ENCODE assay signal across 8 cellular contexts in the genomic region with DNA sequence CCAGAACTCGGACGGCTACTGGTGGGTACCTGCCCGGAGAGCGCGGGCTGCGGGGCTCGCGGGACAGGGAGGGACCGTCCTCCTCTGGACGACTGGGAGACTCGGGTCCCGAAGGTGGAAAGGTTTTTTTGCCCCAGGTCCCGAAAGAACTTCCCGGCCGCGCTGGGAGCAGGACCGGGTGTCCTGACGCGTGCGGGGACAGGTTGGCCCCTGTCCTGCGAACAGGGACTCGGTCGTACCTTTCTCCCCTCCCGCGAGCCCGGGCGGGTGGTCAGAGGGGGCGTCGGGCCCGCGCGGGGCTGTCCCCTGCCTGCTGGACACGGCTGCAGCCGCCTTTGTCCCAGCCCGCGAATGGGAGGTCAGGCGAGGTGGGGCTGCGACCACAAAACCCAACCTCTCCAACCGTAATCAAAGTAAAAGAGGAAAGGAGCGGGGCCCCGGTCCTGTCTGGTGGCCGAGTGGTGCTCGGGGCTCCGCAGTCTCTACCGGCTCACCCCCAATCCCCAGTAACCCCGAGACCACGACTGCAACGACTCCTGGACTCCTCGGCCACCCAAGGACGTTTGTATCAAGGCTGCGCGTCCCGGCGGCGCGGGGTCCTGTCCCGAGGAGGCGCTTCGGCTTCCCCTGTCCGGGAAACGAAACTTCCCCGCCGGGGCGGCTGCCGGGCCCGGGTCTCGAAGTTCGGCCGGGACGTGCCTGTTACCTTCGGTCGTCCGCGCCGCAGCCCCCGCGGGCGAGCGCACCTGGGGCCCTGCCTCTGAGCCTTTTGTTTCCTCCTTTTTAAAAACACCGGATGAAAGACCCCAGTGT. TPM values are rescaled to one million over a fixed set of nuclear protein-coding genes. Genes with fewer than 3 reads are reported as not detected.
DNase-seq lines count a peak whose midpoint lies in the region; ATAC-seq, FAIRE-seq and TF ChIP-seq lines count a peak whose summit lies in the region.

No MANE protein-coding gene starts in this region.

- H3K4me2 ChIP-seq in astrocyte (ENCODE audit: low read length) (peak overlapping the region; percentile 91), smooth muscle cell (peak overlapping the region; percentile 85)

- peak overlapping the region; percentile 88 for H3K9ac ChIP-seq in HUES64 (ENCODE audit: low read depth, low read length)
- peak overlapping the region; percentile 93 for H3K9ac ChIP-seq in astrocyte (ENCODE audit: low read length)
- H3K9ac ChIP-seq in iPS-20b (ENCODE audit: low read depth, low read length): peak overlapping the region; percentile 76
- peak overlapping the region; percentile 89 for H3K9ac ChIP-seq in smooth muscle cell (ENCODE audit: low read depth)

- DNase-seq in CD8-positive, alpha-beta T cell: no peak
- DNase-seq in astrocyte (ENCODE audit: low read depth) (no peak), smooth muscle cell (lab: John Stamatoyannopoulos, UW; ENCODE audit: unreplicated experiment) (no peak), hippocampal formation (lab: John Stamatoyannopoulos, UW) (no peak), foreskin melanocyte (no peak)
- DNase-seq in central memory CD4-positive, alpha-beta T cell: no peak

- H3K4me1 Mint-ChIP-seq in CD8-positive, alpha-beta T cell (ENCODE audit: low read depth): peaks cover 16% of the 10 kb centered on the region
- H3K4me1 Mint-ChIP-seq in astrocyte (ENCODE audit: low read depth, unreplicated experiment): peaks cover 37% of the 10 kb centered on the region

- H3K27ac Mint-ChIP-seq in CD8-positive, alpha-beta T cell: no peak overlapping the region
- H3K27ac Mint-ChIP-seq in astrocyte (ENCODE audit: unreplicated experiment): peak overlapping the region; percentile 95

- H3K36me3 Mint-ChIP-seq in CD8-positive, alpha-beta T cell: no peaks in the 10 kb centered on the region
- peaks cover 18% of the 10 kb centered on the region for H3K36me3 Mint-ChIP-seq in astrocyte (ENCODE audit: low read depth, unreplicated experiment)

- no peaks in the 10 kb centered on the region for H3K9me3 ChIP-seq in CD8-positive, alpha-beta T cell (ENCODE audit: low read length)
- H3K9me3 ChIP-seq in HUES64 (ENCODE audit: insufficient read depth, low read depth, low read length) (no peaks in the 10 kb centered on the region), astrocyte (ENCODE audit: insufficient read depth, low read depth, low read length) (no peaks in the 10 kb centered on the region), iPS-20b (ENCODE audit: insufficient read depth, low read depth, low read length) (no peaks in the 10 kb centered on the region), smooth muscle cell (replicated peaks; ENCODE audit: low read depth) (no peaks in the 10 kb centered on the region)

- ATAC-seq in CD8-positive, alpha-beta T cell: no peak

- H4K20me1 ChIP-seq in astrocyte (ENCODE audit: insufficient read depth, low read length) (peaks cover 15% of the 10 kb centered on the region), smooth muscle cell (ENCODE audit: low read depth) (peaks cover 55% of the 10 kb centered on the region)

- intact Hi-C loops in CD8-positive, alpha-beta T cell (cut with DNase I, micrococcal nuclease): no loop called here

- peaks cover 64% of the 10 kb centered on the region for H3K27me3 Mint-ChIP-seq in CD8-positive, alpha-beta T cell (ENCODE audit: low read depth)
- H3K27me3 Mint-ChIP-seq in astrocyte (ENCODE audit: low read depth, unreplicated experiment): no peaks in the 10 kb centered on the region

- POLR2A ChIA-PET in CD8-positive, alpha-beta T cell (lab: Charles Lee): no interaction called here

- WGBS in HUES64: under 1% methylated on average over 80 of the region's 80 CpGs
- WGBS in smooth muscle cell (ENCODE audit: low lambda C conversion rate): under 1% methylated on average over 69 of the region's 80 CpGs

- peaks cover 21% of the 10 kb centered on the region for H3K27me3 ChIP-seq in CD8-positive, alpha-beta T cell (ENCODE audit: insufficient read depth, low read length)
- peaks cover 63% of the 10 kb centered on the region for H3K27me3 ChIP-seq in HUES64 (ENCODE audit: insufficient read depth, low read length)
- H3K27me3 ChIP-seq in astrocyte (ENCODE audit: insufficient read depth, low read length): peaks cover 2% of the 10 kb centered on the region
- peaks cover 69% of the 10 kb centered on the region for H3K27me3 ChIP-seq in iPS-20b (ENCODE audit: insufficient read depth, low read length)
- no peaks in the 10 kb centered on the region for H3K27me3 ChIP-seq in smooth muscle cell (ENCODE audit: low read depth)

- FAIRE-seq in astrocyte (lab: Jason Lieb, UNC): no peak

- peaks cover 13% of the 10 kb centered on the region for H3K4me1 ChIP-seq in CD8-positive, alpha-beta T cell (ENCODE audit: insufficient read depth, low read length)
- peaks cover 37% of the 10 kb centered on the region for H3K4me1 ChIP-seq in HUES64 (ENCODE audit: insufficient read depth, low read length)
- peaks cover 13% of the 10 kb centered on the region for H3K4me1 ChIP-seq in astrocyte (ENCODE audit: insufficient read depth, low read length)
- H3K4me1 ChIP-seq in iPS-20b (ENCODE audit: insufficient read depth, low read length): peaks cover 19% of the 10 kb centered on the region
- peaks cover 40% of the 10 kb centered on the region for H3K4me1 ChIP-seq in smooth muscle cell (ENCODE audit: low read depth)

- H3K36me3 ChIP-seq in CD8-positive, alpha-beta T cell (ENCODE audit: insufficient read depth, low read length): no peaks in the 10 kb centered on the region
- no peaks in the 10 kb centered on the region for H3K36me3 ChIP-seq in HUES64 (ENCODE audit: insufficient read depth, low read length)
- no peaks in the 10 kb centered on the region for H3K36me3 ChIP-seq in astrocyte (ENCODE audit: insufficient read depth, low read length)
- no peaks in the 10 kb centered on the region for H3K36me3 ChIP-seq in iPS-20b (ENCODE audit: insufficient read depth, low read depth, low read length)
- H3K36me3 ChIP-seq in smooth muscle cell (ENCODE audit: low read depth): no peaks in the 10 kb centered on the region

- peaks cover 21% of the 10 kb centered on the region for H3F3A ChIP-seq in smooth muscle cell (ENCODE audit: low read depth)

- TF ChIP-seq CTCF in CD8-positive, alpha-beta T cell (IDR thresholded peaks at IDR 0.05): no peak
- no peak for TF ChIP-seq CTCF in astrocyte (IDR thresholded peaks at IDR 0.05; ENCODE audit: insufficient read depth, low read depth, low read length)
- TF ChIP-seq CTCF in smooth muscle cell (IDR thresholded peaks at IDR 0.05; ENCODE audit: borderline replicate concordance, insufficient read depth, poor library complexity, severe bottlenecking): no peak

- H3K4me3 ChIP-seq in CD8-positive, alpha-beta T cell (ENCODE audit: low read depth, low read length): peak overlapping the region; percentile 41
- H3K4me3 ChIP-seq in HUES64 (ENCODE audit: low read length) (peak overlapping the region; percentile 85), astrocyte (ENCODE audit: insufficient read depth, low read depth, low read length) (peak overlapping the region; percentile 72), iPS-20b (ENCODE audit: low read length) (peak overlapping the region; percentile 84), smooth muscle cell (peak overlapping the region; percentile 93)

- CTCF ChIA-PET in CD8-positive, alpha-beta T cell (lab: Charles Lee): no interaction called here

- H2AFZ ChIP-seq in astrocyte (ENCODE audit: low read depth, low read length) (peak overlapping the region; percentile 79), smooth muscle cell (ENCODE audit: low read depth) (peak overlapping the region; percentile 6)

- H3K27ac ChIP-seq in CD8-positive, alpha-beta T cell (ENCODE audit: low read depth, low read length): no peak overlapping the region
- H3K27ac ChIP-seq in HUES64 (ENCODE audit: low read depth, low read length) (peak overlapping the region; percentile 74), astrocyte (ENCODE audit: low read depth, low read length) (peak overlapping the region; percentile 90), iPS-20b (ENCODE audit: low read length) (no peak overlapping the region), smooth muscle cell (ENCODE audit: low read depth) (peak overlapping the region; percentile 87)

- no peaks in the 10 kb centered on the region for H3K9me3 Mint-ChIP-seq in CD8-positive, alpha-beta T cell
- H3K9me3 Mint-ChIP-seq in astrocyte (ENCODE audit: unreplicated experiment): no peaks in the 10 kb centered on the region

- peak overlapping the region; percentile 78 for H3K4me3 Mint-ChIP-seq in CD8-positive, alpha-beta T cell
- peak overlapping the region; percentile 96 for H3K4me3 Mint-ChIP-seq in astrocyte (ENCODE audit: unreplicated experiment)

- H3K79me2 ChIP-seq in astrocyte (ENCODE audit: insufficient read depth, low read length): peaks cover 68% of the 10 kb centered on the region
- peaks cover 53% of the 10 kb centered on the region for H3K79me2 ChIP-seq in smooth muscle cell (ENCODE audit: low read depth)

RNA-seq across cellular contexts. Expression of gene DSP, which starts 0.8 kb away (rescaled TPM):
- total RNA-seq in CD8-positive, alpha-beta T cell: under 1 TPM in 1 of 2 experiments, not detected in 1; 0.05 TPM
- polyA plus RNA-seq in HUES64 (2013, experiment 1 of 2): 26.1 TPM
- polyA plus RNA-seq in HUES64 (2013, experiment 2 of 2): 29.6 TPM
- total RNA-seq in astrocyte (468 and 555 TPM in 2 replicates), smooth muscle cell (309 and 347 TPM in 2 replicates)
- polyA plus RNA-seq in smooth muscle cell: 64.1 and 170 TPM in 2 replicates

RNA-seq across cellular contexts. Expression of gene SNRNP48, which starts 47.7 kb away (rescaled TPM):
- total RNA-seq in CD8-positive, alpha-beta T cell: 10 to 100 TPM; 12.2 to 12.9 TPM
- 11.6 TPM for polyA plus RNA-seq in HUES64 (2013, experiment 1 of 2)
- 14.2 TPM for polyA plus RNA-seq in HUES64 (2013, experiment 2 of 2)
- total RNA-seq in astrocyte (10.2 and 13.1 TPM in 2 replicates), smooth muscle cell (11.0 and 16.6 TPM in 2 replicates)
- 3.2 and 6.5 TPM in 2 replicates for polyA plus RNA-seq in smooth muscle cell

Comparison
In these comparisons a context has a peak if more than half of its experiments do, and no peak if none do; other contexts are left out.
1. H3K27ac ChIP-seq: peak in HUES64 (single experiment), astrocyte (single experiment) and smooth muscle cell (single experiment); none in CD8-positive, alpha-beta T cell (single experiment) and iPS-20b (single experiment).
2. H3K4me3 ChIP-seq: peak in every context shown above with its lines; median percentile 93 in smooth muscle cell; 85 in HUES64; 84 in iPS-20b; 72 in astrocyte; 41 in CD8-positive, alpha-beta T cell.
3. RNA of gene DSP, which starts 0.8 kb away (total RNA-seq): 468 to 555 TPM in astrocyte and 309 to 347 TPM in smooth muscle cell; 0.05 TPM in CD8-positive, alpha-beta T cell; every median in the first group is over 100 times any median in the second.
4. Peak in every context shown above with its lines, with median percentiles within 50 percentile points of each other: H3K9ac ChIP-seq.